In genomic region chr1:22668840-22669239, GRCh38 we compare ENCODE assay signal across 2 cellular contexts. TPM values are rescaled to one million over a fixed set of nuclear protein-coding genes. Genes with fewer than 3 reads are reported as not detected.
"Had no signal": no experiment of that assay in that cellular context is flagged by ENCODE, and none has a peak within 500 bp of the region (broad histone marks: within the 10 kb centered on the region; RNA-seq: fewer than 3 reads in every experiment).

No MANE protein-coding gene starts in this region.

RNA-seq across cellular contexts. Expression of gene C1QB, which starts 15.8 kb away (rescaled TPM):
- total RNA-seq: G401 had no signal
- polyA plus RNA-seq: GM12878 had no signal

RNA-seq across cellular contexts. Expression of gene C1QC, which starts 25.4 kb away (rescaled TPM):
- total RNA-seq: G401 had no signal
- polyA plus RNA-seq: GM12878 had no signal

RNA-seq across cellular contexts. Expression of gene C1QA, which starts 32.4 kb away (rescaled TPM):
- total RNA-seq: G401 had no signal
- polyA plus RNA-seq: GM12878 had no signal
